Comparison of ENCODE assay signal across 9 cellular contexts in the genomic region with DNA sequence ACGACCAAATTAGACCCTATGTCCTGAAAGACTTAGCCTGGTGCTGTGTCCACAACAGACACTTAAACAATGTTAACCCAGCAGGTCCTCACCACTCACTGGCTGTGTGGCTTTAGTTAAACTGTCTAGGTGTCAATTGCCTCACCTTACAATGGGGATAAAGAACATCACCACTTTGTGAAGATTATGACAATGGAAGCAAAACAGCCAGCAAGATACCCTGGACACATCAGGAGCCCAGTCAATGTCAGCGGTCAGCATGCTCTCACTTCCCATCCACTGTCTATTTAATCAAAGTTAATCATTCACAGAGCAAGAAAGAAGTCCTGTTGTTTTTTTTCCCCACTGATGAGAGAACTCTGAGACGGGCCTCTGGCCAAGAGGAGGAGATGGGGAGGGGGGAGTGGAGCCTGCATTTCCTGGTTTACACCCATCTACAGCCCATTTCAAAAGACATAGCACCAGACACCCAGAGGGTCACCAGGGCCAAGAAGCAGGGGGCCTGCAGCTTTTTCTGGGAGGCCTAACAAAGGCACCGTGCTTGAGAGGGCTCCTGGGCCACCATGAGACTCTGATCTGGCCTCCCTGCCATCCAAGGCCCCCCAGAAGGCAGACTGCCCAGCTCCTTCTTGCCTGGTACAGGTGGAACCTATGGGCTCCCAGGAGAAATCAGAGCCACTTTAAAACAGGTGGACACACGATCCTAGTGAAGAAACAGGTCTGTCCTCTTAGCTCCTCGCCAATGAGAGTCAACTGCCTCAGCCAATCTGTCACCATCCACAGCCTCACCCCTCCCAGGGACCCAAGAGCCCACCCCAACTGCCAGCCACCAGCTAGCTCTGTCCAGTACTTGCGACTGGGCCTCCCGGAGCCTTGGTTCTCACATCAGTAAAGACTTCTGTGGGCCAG. TPM values are rescaled to one million over a fixed set of nuclear protein-coding genes. Genes with fewer than 3 reads are reported as not detected.
DNase-seq lines count a peak whose midpoint lies in the region; ATAC-seq and TF ChIP-seq lines count a peak whose summit lies in the region.
"Had no signal": no experiment of that assay in that cellular context is flagged by ENCODE, and none has a peak within 500 bp of the region (broad histone marks: within the 10 kb centered on the region; RNA-seq: fewer than 3 reads in every experiment).

No MANE protein-coding gene starts in this region.

- no peaks in the 10 kb centered on the region for H3K36me3 Mint-ChIP-seq in activated naive CD4-positive, alpha-beta T cell treated with anti-CD3 and anti-CD28 coated beads for 36 hours (ENCODE audit: low read depth)

- H3K9me3 ChIP-seq in upper lobe of right lung: no peaks in the 10 kb centered on the region

- H3K4me1 ChIP-seq in upper lobe of right lung: peaks cover 79% of the 10 kb centered on the region

- H3K36me3 ChIP-seq in upper lobe of right lung: no peaks in the 10 kb centered on the region

- H3K4me3 ChIP-seq in choroid plexus epithelial cell (ENCODE audit: low read depth, low read length): no peak overlapping the region
- no peak overlapping the region for H3K4me3 ChIP-seq in upper lobe of right lung

- no peaks in the 10 kb centered on the region for H3K27me3 Mint-ChIP-seq in activated naive CD4-positive, alpha-beta T cell treated with anti-CD3 and anti-CD28 coated beads for 36 hours (ENCODE audit: low read depth)

- H3K4me3 Mint-ChIP-seq in activated naive CD4-positive, alpha-beta T cell treated with anti-CD3 and anti-CD28 coated beads for 36 hours: no peak overlapping the region
- H3K4me3 Mint-ChIP-seq: B cell had no signal

- H3K27ac Mint-ChIP-seq in activated naive CD4-positive, alpha-beta T cell treated with anti-CD3 and anti-CD28 coated beads for 36 hours: peak overlapping the region; percentile 39
- H3K27ac Mint-ChIP-seq: B cell had no signal

- ATAC-seq in upper lobe of right lung (peak; percentile 30), GM19395 (IDR thresholded peaks at IDR 0.05; ENCODE audit: unreplicated experiment) (no peak)

- intact Hi-C loops in activated naive CD4-positive, alpha-beta T cell treated with anti-CD3 and anti-CD28 coated beads for 36 hours (cut with micrococcal nuclease): loop anchor here (1.0 kb wide), 1 partner anchor 11 kb away; no protein-coding TSS in a partner anchor
- intact Hi-C loops in upper lobe of right lung (cut with DNase I): no loop called here

- CTCF ChIA-PET in activated naive CD4-positive, alpha-beta T cell treated with anti-CD3 and anti-CD28 coated beads for 36 hours (lab: Charles Lee): interaction anchor here (0.6 to 1.6 kb wide), 6 partner anchors 8 to 15 kb away, joined by 3 to 6 read pairs (median 4); no protein-coding TSS in a partner anchor

- no peaks in the 10 kb centered on the region for H3K27me3 ChIP-seq in upper lobe of right lung

- peaks cover 73% of the 10 kb centered on the region for H3K4me1 Mint-ChIP-seq in activated naive CD4-positive, alpha-beta T cell treated with anti-CD3 and anti-CD28 coated beads for 36 hours (ENCODE audit: low read depth)
- H3K4me1 Mint-ChIP-seq: B cell had no signal

- H3K27ac ChIP-seq in upper lobe of right lung: peak overlapping the region; percentile 70

- DNase-seq in activated naive CD4-positive, alpha-beta T cell treated with anti-CD3 and anti-CD28 coated beads for 36 hours: no peak
- no peak for DNase-seq in activated naive CD4-positive, alpha-beta T cell (lab: John Stamatoyannopoulos, UW)
- DNase-seq in choroid plexus epithelial cell (ENCODE audit: low read depth) (peak; percentile 59), lung microvascular endothelial cell (ENCODE audit: low read depth in 2 of 2) (peak; percentile 40 to 66), upper lobe of right lung (no peak), HPDE6-E6E7 (ENCODE audit: extremely low spot score) (no peak), medulla oblongata (ENCODE audit: extremely low spot score) (no peak)

- H3K9me3 Mint-ChIP-seq in activated naive CD4-positive, alpha-beta T cell treated with anti-CD3 and anti-CD28 coated beads for 36 hours: no peaks in the 10 kb centered on the region

- TF ChIP-seq CTCF in choroid plexus epithelial cell (conservative IDR thresholded peaks at IDR 0.05; ENCODE audit: low read depth, low read length): no peak
- TF ChIP-seq CTCF in upper lobe of right lung (IDR thresholded peaks at IDR 0.05): no peak

RNA-seq across cellular contexts. Expression of gene ACTN1, which starts 40.3 kb away (rescaled TPM):
- total RNA-seq in activated naive CD4-positive, alpha-beta T cell treated with anti-CD3 and anti-CD28 coated beads for 36 hours: 10 to 100 TPM; 79.7 to 80.6 TPM
- total RNA-seq in lung microvascular endothelial cell (169 and 219 TPM in 2 replicates), upper lobe of right lung (177 TPM)

Comparison
In these comparisons a context has a peak if more than half of its experiments do, and no peak if none do; other contexts are left out.
1. DNase-seq: peak in choroid plexus epithelial cell (single experiment) and lung microvascular endothelial cell (2 of 2); none in activated naive CD4-positive, alpha-beta T cell treated with anti-CD3 and anti-CD28 coated beads for 36 hours (single experiment), activated naive CD4-positive, alpha-beta T cell (0 of 4), upper lobe of right lung (single experiment), HPDE6-E6E7 (single experiment) and medulla oblongata (single experiment).